Comparison of ENCODE assay signal across 19 cellular contexts in the genomic region with DNA sequence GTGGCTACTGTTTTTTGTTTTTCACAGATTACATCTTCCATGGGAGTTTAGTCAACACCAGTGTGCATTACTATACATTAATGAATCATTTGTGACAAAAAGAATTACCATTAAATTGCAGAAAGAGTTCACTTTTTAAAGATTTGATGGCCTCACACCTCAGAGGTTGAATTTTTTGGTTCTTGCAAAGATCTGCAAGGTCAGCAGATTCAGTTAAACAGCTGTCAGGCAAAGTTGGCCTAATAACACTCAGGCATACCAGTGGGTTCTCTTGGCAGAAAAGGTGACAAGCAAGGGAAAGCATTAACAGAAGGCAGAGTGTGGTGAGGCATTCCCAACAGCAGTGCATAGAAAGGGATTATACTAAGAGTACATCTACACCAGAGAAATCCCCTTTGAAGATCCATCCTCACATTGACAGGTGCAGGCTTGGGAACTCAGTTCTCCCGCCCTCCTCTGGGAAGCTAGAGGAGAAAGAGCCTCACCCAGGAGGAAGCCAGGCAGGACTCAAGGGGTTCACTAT.
"Had no signal": no experiment of that assay in that cellular context is flagged by ENCODE, and none has a peak within 500 bp of the region (broad histone marks: within the 10 kb centered on the region; RNA-seq: fewer than 3 reads in every experiment).

No MANE protein-coding gene starts in this region.

- H3K4me1 ChIP-seq: colonic mucosa, gastrocnemius medialis, sigmoid colon, stomach, transverse colon had no signal

- H3K4me3 ChIP-seq: colonic mucosa, gastrocnemius medialis, sigmoid colon, stomach, thoracic aorta, transverse colon had no signal

- ATAC-seq: gastrocnemius medialis; left lobe of liver; naive thymus-derived CD8-positive, alpha-beta T cell had no signal

- DNase-seq: colonic mucosa; dermis blood vessel endothelial cell; endodermal cell; erythroblast; gastrocnemius medialis; islet precursor cell; mammary epithelial cell; naive thymus-derived CD8-positive, alpha-beta T cell; sigmoid colon; small intestine; stimulated activated CD4-positive, alpha-beta T cell treated with anti-CD3 and anti-CD28 coated beads, Interleukin-12 subunit alpha, Interleukin-12 subunit beta, amount 100 ng/mL, for 4 hours; stimulated activated naive CD4-positive, alpha-beta T cell; stomach; substantia nigra; transverse colon had no signal

- H3K27ac ChIP-seq: colonic mucosa, gastrocnemius medialis, neutrophil, sigmoid colon, stomach, thoracic aorta, transverse colon had no signal

- H3K27me3 ChIP-seq: colonic mucosa, gastrocnemius medialis, neutrophil, sigmoid colon, stomach, transverse colon had no signal

- FAIRE-seq: endothelial cell of umbilical vein, small intestine had no signal

- H3K36me3 ChIP-seq: colonic mucosa, gastrocnemius medialis, neutrophil, sigmoid colon, stomach, thoracic aorta, transverse colon had no signal

- H3K9me3 ChIP-seq: colonic mucosa, gastrocnemius medialis, neutrophil, sigmoid colon, stomach, thoracic aorta, transverse colon had no signal
